Comparison of ENCODE assay signal across 8 cellular contexts in the genomic region with DNA sequence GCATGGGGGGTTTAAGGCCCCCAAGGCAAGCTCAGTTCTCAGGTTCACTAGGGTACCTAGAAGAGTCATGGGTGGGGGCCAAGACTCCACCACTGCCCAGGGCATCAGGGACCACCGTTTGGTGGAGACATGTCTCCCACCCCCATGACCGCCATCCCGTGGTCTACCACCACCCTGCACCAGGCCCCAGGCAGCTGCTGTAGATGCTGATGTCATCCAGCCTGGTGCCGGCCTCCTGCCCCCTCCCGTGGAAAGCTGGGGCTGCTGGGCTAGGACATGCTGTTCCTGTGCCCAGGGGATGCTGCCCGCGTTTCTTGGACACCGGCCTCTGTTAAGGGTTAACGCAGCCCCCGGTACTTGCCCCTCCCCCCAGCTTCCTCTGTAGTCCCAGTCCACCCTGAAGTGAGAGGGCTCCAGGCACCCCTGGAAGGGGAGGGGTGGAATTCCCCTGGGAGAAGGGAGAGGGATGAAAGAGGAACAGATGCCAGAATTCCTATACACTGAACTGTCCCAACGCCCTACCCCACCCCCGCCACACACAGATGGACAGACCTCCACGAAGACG. TPM values are rescaled to one million over a fixed set of nuclear protein-coding genes. Genes with fewer than 3 reads are reported as not detected.
A peak's percentile ranks its signal among the peaks of the same experiment; 100 is the strongest.
DNase-seq lines count a peak whose midpoint lies in the region; ATAC-seq and TF ChIP-seq lines count a peak whose summit lies in the region.

No MANE protein-coding gene starts in this region.

- H3K27ac ChIP-seq in WERI-Rb-1 (peak overlapping the region; percentile 87), cardiac muscle cell (peak overlapping the region; percentile 67), psoas muscle (peak overlapping the region; percentile 100), MM.1S (ENCODE audit: low read length) (no peak overlapping the region)
- H3K27ac ChIP-seq in CD4-positive, alpha-beta T cell (ENCODE audit: low read depth, low read length): no peak overlapping the region

- no peak overlapping the region for H3K4me3 ChIP-seq in WERI-Rb-1 (ENCODE audit: low read depth, low read length)
- peak overlapping the region; percentile 3 for H3K4me3 ChIP-seq in cardiac muscle cell
- peak overlapping the region; percentile 72 for H3K4me3 ChIP-seq in psoas muscle
- H3K4me3 ChIP-seq in MM.1S (ENCODE audit: low read length): no peak overlapping the region

- H3K9me3 ChIP-seq in WERI-Rb-1 (ENCODE audit: severe bottlenecking) (no peaks in the 10 kb centered on the region), cardiac muscle cell (ENCODE audit: low read depth) (no peaks in the 10 kb centered on the region), psoas muscle (no peaks in the 10 kb centered on the region), MM.1S (replicated peaks; ENCODE audit: insufficient read depth, low read length) (no peaks in the 10 kb centered on the region)
- H3K9me3 ChIP-seq in CD4-positive, alpha-beta T cell (ENCODE audit: control insufficient read depth, low read length): no peaks in the 10 kb centered on the region

- WGBS in psoas muscle, 3 donors: 11 to 14% (median 13%) methylated on average over 14 of the region's 14 CpGs

- H3K4me3 Mint-ChIP-seq in CD4-positive, alpha-beta T cell: no peak overlapping the region

- H3K9ac ChIP-seq in MM.1S (ENCODE audit: low read length): no peak overlapping the region

- no peaks in the 10 kb centered on the region for H3K9me2 ChIP-seq in MM.1S (replicated peaks; ENCODE audit: insufficient read depth, low read length)

- CTCF ChIA-PET in CD4-positive, alpha-beta T cell (lab: Charles Lee): interaction anchor here (0.8 to 3.7 kb wide), 2 partner anchors 35 to 281 kb away, joined by 3 to 26 read pairs; a partner anchor contains a TSS

- no peaks in the 10 kb centered on the region for H3K36me3 Mint-ChIP-seq in CD4-positive, alpha-beta T cell (ENCODE audit: low read depth)

- H3F3A ChIP-seq in MM.1S (ENCODE audit: insufficient read depth, low read length): no peaks in the 10 kb centered on the region

- POLR2A ChIA-PET in CD4-positive, alpha-beta T cell (lab: Charles Lee): no interaction called here

- H2AFZ ChIP-seq in MM.1S (ENCODE audit: low read length): no peak overlapping the region

- TF ChIP-seq CTCF in WERI-Rb-1 (IDR thresholded peaks at IDR 0.05; ENCODE audit: low read depth, low read length) (0 out of 2 replicates have a peak, but pooled peaks have one; percentile 12), cardiac muscle cell (IDR thresholded peaks at IDR 0.05; ENCODE audit: low read depth, low read length) (peak; percentile 9), psoas muscle (IDR thresholded peaks at IDR 0.05) (no peak), MM.1S (IDR thresholded peaks at IDR 0.05; ENCODE audit: low read length) (no peak)
- no peak for TF ChIP-seq CTCF in CD4-positive, alpha-beta T cell (IDR thresholded peaks at IDR 0.05)

- DNase-seq in Daoy (ENCODE audit: low read depth) (peak; percentile 64), WERI-Rb-1 (peak; percentile 61), cardiac muscle cell (ENCODE audit: low read depth in 1 of 2, low spot score in 1 of 2) (peak in 1 of 2 donors; percentile 65), psoas muscle (peak; percentile 86 to 96), CD1c-positive myeloid dendritic cell (ENCODE audit: extremely low spot score) (no peak), MM.1S (no peak)
- no peak for DNase-seq in CD4-positive, alpha-beta T cell

- no peak overlapping the region for H3K27ac Mint-ChIP-seq in CD4-positive, alpha-beta T cell

- H3K4me1 Mint-ChIP-seq in CD4-positive, alpha-beta T cell (ENCODE audit: low read depth): peaks cover 5% of the 10 kb centered on the region

- intact Hi-C loops in psoas muscle (cut with DNase I): no loop called here
- intact Hi-C loops in CD4-positive, alpha-beta T cell (cut with DNase I, micrococcal nuclease): no loop called here

- H3K4me1 ChIP-seq in cardiac muscle cell (ENCODE audit: low read depth): peaks cover 42% of the 10 kb centered on the region
- peaks cover 18% of the 10 kb centered on the region for H3K4me1 ChIP-seq in psoas muscle
- no peaks in the 10 kb centered on the region for H3K4me1 ChIP-seq in MM.1S (ENCODE audit: low read length)

- H3K27me3 ChIP-seq in WERI-Rb-1 (ENCODE audit: insufficient read depth, low read depth, severe bottlenecking) (no peaks in the 10 kb centered on the region), cardiac muscle cell (no peaks in the 10 kb centered on the region), psoas muscle (ENCODE audit: insufficient read depth in 3 of 3, low read length in 2 of 3) (no peaks in the 10 kb centered on the region), MM.1S (replicated peaks; ENCODE audit: insufficient read depth, low read length) (peaks cover 75% of the 10 kb centered on the region)
- H3K27me3 ChIP-seq in CD4-positive, alpha-beta T cell (ENCODE audit: control insufficient read depth, insufficient read depth, low read length): peaks cover 4% of the 10 kb centered on the region

- no peaks in the 10 kb centered on the region for H3K36me3 ChIP-seq in WERI-Rb-1
- no peaks in the 10 kb centered on the region for H3K36me3 ChIP-seq in cardiac muscle cell
- H3K36me3 ChIP-seq in psoas muscle (ENCODE audit: insufficient read depth in 1 of 2, low read depth in 1 of 2): peaks cover 0 to 33% of the 10 kb centered on the region in 2 donors
- H3K36me3 ChIP-seq in MM.1S (replicated peaks; ENCODE audit: insufficient read depth, low read length): no peaks in the 10 kb centered on the region

- no peaks in the 10 kb centered on the region for H3K9me3 Mint-ChIP-seq in CD4-positive, alpha-beta T cell

- ATAC-seq in psoas muscle (peak; percentile 28 to 48 (median 42)), GM18498 (IDR thresholded peaks at IDR 0.05; ENCODE audit: unreplicated experiment) (no peak)
- no peak for ATAC-seq in CD4-positive, alpha-beta T cell (ENCODE audit: poor library complexity)

- H3K4me2 ChIP-seq in MM.1S (ENCODE audit: low read depth, low read length): no peak overlapping the region

- peaks cover 12% of the 10 kb centered on the region for H3K27me3 Mint-ChIP-seq in CD4-positive, alpha-beta T cell

- H4K20me1 ChIP-seq in MM.1S (ENCODE audit: insufficient read depth, low read length): no peaks in the 10 kb centered on the region

- H3K79me2 ChIP-seq in MM.1S (ENCODE audit: low read length): no peaks in the 10 kb centered on the region

RNA-seq across cellular contexts. Expression of a gene that starts 0.6 kb away (rescaled TPM):
- not detected in 2 replicates for total RNA-seq in Daoy (2014; rRNA removed; shearing (Covaris generic))
- total RNA-seq in cardiac muscle cell (3.9 and 5.0 TPM in 2 replicates), psoas muscle (100 to 1,000 TPM; 113 to 363 (median 306) TPM)
- polyA plus RNA-seq in cardiac muscle cell (2.9 TPM in 2 replicates), psoas muscle (100 to 1,000 TPM in 2 of 3 donors, 10 to 100 TPM in 1; 95.7 to 220 (median 175) TPM)
- total RNA-seq in CD4-positive, alpha-beta T cell: not detected

RNA-seq across cellular contexts. Expression of a gene that starts 34.6 kb away (rescaled TPM):
- total RNA-seq in Daoy (2014; rRNA removed; shearing (Covaris generic)): 97.6 and 115 TPM in 2 replicates
- total RNA-seq in cardiac muscle cell (35.7 and 40.1 TPM in 2 replicates), psoas muscle (100 to 1,000 TPM; 118 to 184 (median 145) TPM)
- polyA plus RNA-seq in cardiac muscle cell (216 and 232 TPM in 2 replicates), psoas muscle (100 to 1,000 TPM; 129 to 158 (median 141) TPM)
- total RNA-seq in CD4-positive, alpha-beta T cell: 1 to 10 TPM; 8.7 to 9.3 TPM

RNA-seq across cellular contexts. Expression of a gene that starts 42.8 kb away (rescaled TPM):
- total RNA-seq in Daoy (2014; rRNA removed; shearing (Covaris generic)): 63.3 and 71.0 TPM in 2 replicates
- 67.3 and 78.2 TPM in 2 replicates for total RNA-seq in cardiac muscle cell
- polyA plus RNA-seq in cardiac muscle cell: 65.4 and 79.0 TPM in 2 replicates
- 10 to 100 TPM; 21.3 to 38.8 (median 24.5) TPM for total RNA-seq in psoas muscle
- 10 to 100 TPM; 37.3 to 63.3 (median 45.0) TPM for polyA plus RNA-seq in psoas muscle
- total RNA-seq in CD4-positive, alpha-beta T cell: 100 to 1,000 TPM; 122 to 124 TPM

RNA-seq across cellular contexts. Expression of a gene that starts 57.7 kb away (rescaled TPM):
- total RNA-seq in Daoy (2014; rRNA removed; shearing (Covaris generic)): not detected in 2 replicates
- total RNA-seq in cardiac muscle cell (not detected in 2 replicates), psoas muscle (not detected)
- polyA plus RNA-seq in cardiac muscle cell (0.55 TPM in 1 of 2 replicates, not detected in the other), psoas muscle (not detected)
- total RNA-seq in CD4-positive, alpha-beta T cell: not detected

Comparison
In these comparisons a context has a peak if more than half of its experiments do, and no peak if none do; other contexts are left out.
1. DNase-seq: peak in Daoy (single experiment), WERI-Rb-1 (single experiment) and psoas muscle (2 of 2); none in CD1c-positive myeloid dendritic cell (single experiment), CD4-positive, alpha-beta T cell (0 of 10) and MM.1S (single experiment).
2. H3K27ac ChIP-seq: peak in WERI-Rb-1 (single experiment), cardiac muscle cell (single experiment) and psoas muscle (single experiment); none in CD4-positive, alpha-beta T cell (single experiment) and MM.1S (single experiment).
3. H3K4me3 ChIP-seq: peak in cardiac muscle cell (single experiment) and psoas muscle (single experiment); none in WERI-Rb-1 (single experiment) and MM.1S (single experiment).
4. CTCF ChIP-seq: peak in WERI-Rb-1 (single experiment) and cardiac muscle cell (single experiment); none in psoas muscle (single experiment), CD4-positive, alpha-beta T cell (single experiment) and MM.1S (single experiment).
5. ATAC-seq: peak in psoas muscle (4 of 4); none in CD4-positive, alpha-beta T cell (single experiment) and GM18498 (single experiment).
6. RNA of a gene that starts 0.6 kb away (total RNA-seq): 113 to 363 TPM in psoas muscle; 3.9 to 5.0 TPM in cardiac muscle cell, not detected in CD4-positive, alpha-beta T cell and not detected in Daoy; every median in the first group is over 10 times any median in the second.